In the genomic region with DNA sequence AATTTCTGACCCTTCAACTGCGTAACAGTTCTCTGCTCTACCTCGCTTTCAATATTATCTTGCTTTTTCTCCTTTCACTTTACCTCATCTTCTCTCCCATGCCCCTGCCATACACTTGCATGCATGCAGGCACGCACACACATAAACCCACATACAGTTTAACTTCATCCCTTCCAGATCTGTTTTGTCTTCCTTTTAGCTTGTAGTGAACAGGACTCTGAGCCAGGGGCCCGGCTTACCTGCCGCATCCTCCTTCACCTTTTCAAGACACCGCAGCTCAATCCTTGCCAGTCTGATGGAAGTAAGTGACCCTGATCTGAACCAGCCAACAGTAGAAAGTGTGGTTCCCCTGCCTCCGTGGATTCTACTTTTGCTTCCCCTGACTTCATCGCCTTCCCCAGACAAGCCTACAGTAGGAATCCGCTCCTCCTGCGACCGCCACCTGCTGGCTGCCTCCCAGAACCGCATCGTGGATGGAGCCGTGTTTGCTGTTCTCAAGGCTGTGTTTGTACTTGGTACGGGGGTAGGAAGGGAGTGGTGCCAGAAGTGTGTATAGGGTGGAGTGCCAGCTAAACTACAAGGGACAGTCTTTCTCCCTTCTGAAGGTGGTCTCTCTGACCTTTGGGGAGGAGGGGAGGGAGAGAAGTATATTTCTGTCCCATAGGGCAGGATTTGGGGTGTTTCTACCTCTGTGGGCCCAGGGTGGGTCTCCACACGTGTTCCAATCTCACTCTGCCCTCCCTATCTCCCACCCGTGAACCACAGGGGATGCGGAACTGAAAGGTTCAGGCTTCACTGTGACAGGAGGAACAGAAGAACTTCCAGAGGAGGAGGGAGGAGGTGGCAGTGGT, we compare ENCODE assay signal across 9 cellular contexts. TPM values are rescaled to one million over a fixed set of nuclear protein-coding genes. Genes with fewer than 3 reads are reported as not detected.
DNase-seq lines count a peak whose midpoint lies in the region; ATAC-seq, FAIRE-seq and TF ChIP-seq lines count a peak whose summit lies in the region.
"Had no signal": no experiment of that assay in that cellular context is flagged by ENCODE, and none has a peak within 500 bp of the region (broad histone marks: within the 10 kb centered on the region; RNA-seq: fewer than 3 reads in every experiment).

No MANE protein-coding gene starts in this region.

- TF ChIP-seq CTCF in C4-2B (conservative IDR thresholded peaks at IDR 0.05) (peak; percentile 82), bronchial epithelial cell (IDR thresholded peaks at IDR 0.05; ENCODE audit: insufficient read depth, low read length, severe bottlenecking) (peak; percentile 78)

- peak; percentile 64 for ATAC-seq in GM19438 (IDR thresholded peaks at IDR 0.05; ENCODE audit: low read depth, unreplicated experiment)

- DNase-seq in NCI-H1105 (lab: John Stamatoyannopoulos, UW) (peak; percentile 9), bronchial epithelial cell (ENCODE audit: low read depth) (peak; percentile 31), left kidney (ENCODE audit: low read depth, low spot score) (peak; percentile 76), A172 (ENCODE audit: low spot score) (no peak)
- DNase-seq in activated CD4-positive, alpha-beta T cell treated with anti-CD3 and anti-CD28 coated beads for 24 hours (ENCODE audit: low read depth in 2 of 2), result peak; percentile 67 to 75
- DNase-seq in stimulated activated CD4-positive, alpha-beta T cell treated with anti-CD3 and anti-CD28 coated beads, TNF-alpha, amount 100 ng/mL, for 1 hour (ENCODE audit: low read depth in 3 of 3, low spot score in 1 of 3), result peak; percentile 41 to 64 (median 63)

- no peaks in the 10 kb centered on the region for H3K27me3 ChIP-seq in bronchial epithelial cell (ENCODE audit: control insufficient read depth, insufficient read depth, low read length)

- H3K27ac ChIP-seq in C4-2B, result no peak overlapping the region

- peak; percentile 13 for FAIRE-seq in bronchial epithelial cell (lab: Jason Lieb, UNC)

- H3K4me3 ChIP-seq in bronchial epithelial cell (ENCODE audit: low read depth, low read length), result no peak overlapping the region

- H3K36me3 ChIP-seq in bronchial epithelial cell (ENCODE audit: control insufficient read depth, insufficient read depth, low read length), result peaks cover 14% of the 10 kb centered on the region

RNA-seq across cellular contexts. Expression of a gene that starts 10.7 kb away (rescaled TPM):
- 8.2 and 16.3 TPM in 2 replicates for total RNA-seq in bronchial epithelial cell
- 16.9 and 26.8 TPM in 2 replicates for total RNA-seq in A172 (2014; rRNA removed; shearing (Covaris generic))

RNA-seq across cellular contexts. Expression of a gene that starts 15.5 kb away (rescaled TPM):
- under 0.01 TPM in 2 replicates for total RNA-seq in bronchial epithelial cell
- 0.22 and 0.72 TPM in 2 replicates for total RNA-seq in A172 (2014; rRNA removed; shearing (Covaris generic))

RNA-seq across cellular contexts. Expression of a gene that starts 17.8 kb away (rescaled TPM):
- total RNA-seq in bronchial epithelial cell, result 0.26 TPM in 1 of 2 replicates, not detected in the other
- total RNA-seq in A172 (2014; rRNA removed; shearing (Covaris generic)), result 0.22 and 1.4 TPM in 2 replicates

RNA-seq across cellular contexts. Expression of a gene that starts 22.6 kb away (rescaled TPM):
- not detected in 2 replicates for total RNA-seq in bronchial epithelial cell
- total RNA-seq in A172 (2014; rRNA removed; shearing (Covaris generic)), result not detected in 2 replicates
- total RNA-seq: M059J had no signal

RNA-seq across cellular contexts. Expression of a gene that starts 33.5 kb away (rescaled TPM):
- total RNA-seq in bronchial epithelial cell, result 3.2 and 6.8 TPM in 2 replicates
- total RNA-seq in A172 (2014; rRNA removed; shearing (Covaris generic)), result 0.98 and 2.4 TPM in 2 replicates
